ENCODE assay signal across 17 cellular contexts in the genomic region with DNA sequence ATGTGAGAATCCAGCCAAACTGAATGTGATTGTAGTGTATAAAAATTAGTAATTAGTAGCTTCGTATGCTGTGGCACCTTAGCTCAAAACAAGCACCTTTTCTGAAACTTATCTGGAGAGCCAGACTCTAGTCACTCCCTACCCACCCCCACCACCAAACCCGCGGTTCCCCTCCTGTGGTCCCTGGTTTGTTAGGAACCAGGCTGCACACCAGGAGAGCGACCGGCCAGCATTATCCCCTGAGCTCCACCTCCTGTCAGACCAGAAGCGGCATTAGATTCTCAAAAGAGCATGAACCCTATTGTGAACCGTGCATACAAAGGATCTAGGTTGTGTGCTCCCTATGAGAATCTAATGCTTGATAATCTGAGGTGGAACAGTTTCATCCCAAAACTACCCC.
DNase-seq lines count a peak whose midpoint lies in the region; TF ChIP-seq lines count a peak whose summit lies in the region.
"Had no signal": no experiment of that assay in that cellular context is flagged by ENCODE, and none has a peak within 500 bp of the region (broad histone marks: within the 10 kb centered on the region; RNA-seq: fewer than 3 reads in every experiment).

No MANE protein-coding gene starts in this region.

- dilution Hi-C loops in mammary epithelial cell (cut with HindIII; ENCODE audit: low sequenced_read_pairs): no loop called here

- no peak overlapping the region for H3K9ac ChIP-seq in mammary epithelial cell (ENCODE audit: insufficient read depth, low read length)
- H3K9ac ChIP-seq: BLaER1 treated with 17β-estradiol and CSF1 and Interleukin-3, amounts not matched to agents 10 nM and 100 nM had no signal

- H3K36me3 ChIP-seq in mammary epithelial cell (ENCODE audit: insufficient read depth, low read length) (no peaks in the 10 kb centered on the region), breast epithelium (no peaks in the 10 kb centered on the region)
- H3K36me3 ChIP-seq: BLaER1 treated with 17β-estradiol and CSF1 and Interleukin-3, amounts not matched to agents 10 nM and 100 nM had no signal

- WGBS in mammary epithelial cell (ENCODE audit: low coverage, missing lambda C conversion rate): 36% methylated on average over 2 of the region's 7 CpGs

- no peaks in the 10 kb centered on the region for H3K79me2 ChIP-seq in mammary epithelial cell (ENCODE audit: insufficient read depth, low read length)

- TF ChIP-seq POLR2A in breast epithelium (IDR thresholded peaks at IDR 0.05): no peak

- H3K9me3 ChIP-seq in mammary epithelial cell (replicated peaks; ENCODE audit: insufficient read depth, low read length): no peaks in the 10 kb centered on the region
- no peaks in the 10 kb centered on the region for H3K9me3 ChIP-seq in breast epithelium
- H3K9me3 ChIP-seq: BLaER1 treated with 17β-estradiol and CSF1 and Interleukin-3, amounts not matched to agents 10 nM and 100 nM had no signal

- no TSS peak for BruUV-seq in mammary epithelial cell (replicated peaks; lab: Mats Ljungman, UMichigan)

- no peaks in the 10 kb centered on the region for H3K27me3 ChIP-seq in mammary epithelial cell (ENCODE audit: insufficient read depth, low read length)
- no peaks in the 10 kb centered on the region for H3K27me3 ChIP-seq in breast epithelium
- H3K27me3 ChIP-seq: BLaER1 treated with 17β-estradiol and CSF1 and Interleukin-3, amounts not matched to agents 10 nM and 100 nM had no signal

- no peak for DNase-seq in mammary epithelial cell
- no peak for DNase-seq in breast epithelium (ENCODE audit: low spot score in 2 of 2)
- DNase-seq in ecto neural progenitor cell (ENCODE audit: low spot score): peak; percentile 49
- peak; percentile 54 for DNase-seq in islet precursor cell
- DNase-seq in NK-92 (lab: John Stamatoyannopoulos, UW; ENCODE audit: unreplicated experiment): no peak
- DNase-seq in activated T-cell treated with anti-CD3 and anti-CD28 coated beads, Interleukin-2, amount 50 U/mL, for 48 hours: no peak
- no peak for DNase-seq in COR-L47 (lab: John Stamatoyannopoulos, UW)
- DNase-seq: 8988T; AML-193; Calu3; CD4-positive, CD25-positive, alpha-beta regulatory T cell; DMS 273 treated with DMSO at 0.1 percent for 48 hours; HCEC 1CT; HFFc6 had no signal

- H3K4me2 ChIP-seq in mammary epithelial cell (ENCODE audit: insufficient read depth, low read depth, low read length): no peak overlapping the region
- H3K4me2 ChIP-seq: BLaER1 treated with 17β-estradiol and CSF1 and Interleukin-3, amounts not matched to agents 10 nM and 100 nM had no signal

- in situ Hi-C loops in mammary epithelial cell (cut with MboI; ENCODE audit: low sequenced_read_pairs in 2 of 2): no loop called here

- intact Hi-C loops in mammary epithelial cell (cut with micrococcal nuclease) (no loop called here), breast epithelium (cut with DNase I; ENCODE audit: low total_unique reads) (loop anchor here (10.0 kb wide), 1 partner anchor 452 kb away; no protein-coding TSS in a partner anchor)

- no peaks in the 10 kb centered on the region for H4K20me1 ChIP-seq in mammary epithelial cell (ENCODE audit: insufficient read depth, low read length)
- H4K20me1 ChIP-seq: BLaER1 treated with 17β-estradiol and CSF1 and Interleukin-3, amounts not matched to agents 10 nM and 100 nM had no signal

- no peak for TF ChIP-seq CTCF in mammary epithelial cell (conservative IDR thresholded peaks at IDR 0.05 in 1 of 2, IDR thresholded peaks at IDR 0.05 in 1 of 2; ENCODE audit: extremely low read depth in 1 of 2, insufficient read depth in 1 of 2, low read depth in 1 of 2, low read length in 2 of 2)
- TF ChIP-seq CTCF in breast epithelium (IDR thresholded peaks at IDR 0.05): no peak

- H3K4me3 ChIP-seq in mammary epithelial cell (replicated peaks in 1 of 3; ENCODE audit: insufficient read depth in 1 of 3, low read depth in 2 of 3, low read length in 3 of 3) (no peak overlapping the region), breast epithelium (no peak overlapping the region)
- H3K4me3 ChIP-seq: BLaER1 treated with 17β-estradiol and CSF1 and Interleukin-3, amounts not matched to agents 10 nM and 100 nM; GM12878 had no signal

- H2AFZ ChIP-seq in mammary epithelial cell (ENCODE audit: low read depth, low read length): peak overlapping the region; percentile 11

- H3K27ac ChIP-seq in mammary epithelial cell (ENCODE audit: insufficient read depth, low read depth, low read length) (no peak overlapping the region), breast epithelium (no peak overlapping the region)
- H3K27ac ChIP-seq: BLaER1 treated with 17β-estradiol and CSF1 and Interleukin-3, amounts not matched to agents 10 nM and 100 nM; HL-60 had no signal

- CTCF ChIA-PET in mammary epithelial cell (lab: Charles Lee; ENCODE audit: low non-redundant PET): no interaction called here

- H3K4me1 ChIP-seq in mammary epithelial cell (ENCODE audit: insufficient read depth, low read length) (no peaks in the 10 kb centered on the region), breast epithelium (no peaks in the 10 kb centered on the region)
- H3K4me1 ChIP-seq: BLaER1 treated with 17β-estradiol and CSF1 and Interleukin-3, amounts not matched to agents 10 nM and 100 nM had no signal

Comparison
In these comparisons a context has a peak if more than half of its experiments do, and no peak if none do; other contexts are left out.
1. DNase-seq: peak in ecto neural progenitor cell (single experiment) and islet precursor cell (single experiment); none in mammary epithelial cell (single experiment), breast epithelium (0 of 2), NK-92 (single experiment), activated T-cell treated with anti-CD3 and anti-CD28 coated beads, Interleukin-2, amount 50 U/mL, for 48 hours (0 of 2) and COR-L47 (single experiment).